Comparison of ENCODE assay signal across 16 cellular contexts in genomic region chr17:21382560-21383495, GRCh38. TPM values are rescaled to one million over a fixed set of nuclear protein-coding genes. Genes with fewer than 3 reads are reported as not detected.
"Had no signal": no experiment of that assay in that cellular context is flagged by ENCODE, and none has a peak within 500 bp of the region (broad histone marks: within the 10 kb centered on the region; RNA-seq: fewer than 3 reads in every experiment).

No MANE protein-coding gene starts in this region.

- H3K36me3 Mint-ChIP-seq: naive thymus-derived CD8-positive, alpha-beta T cell; stimulated activated memory B cell treated with anti-CD40 and anti-IgM and Interleukin-4, amounts not matched to agents 10 μg/mL and 1 μg/mL and 100 μg/mL, for 72 hours had no signal

- H3K4me3 ChIP-seq: esophagus squamous epithelium, transverse colon had no signal

- H3K4me1 Mint-ChIP-seq: activated T-helper 17 cell treated with anti-CD3 and anti-CD28 coated beads, Interleukin-2, amount 50 U/mL, for 72 hours had no signal

- H3K9me3 ChIP-seq: esophagus squamous epithelium, transverse colon had no signal

- H3K4me3 Mint-ChIP-seq: activated T-helper 17 cell treated with anti-CD3 and anti-CD28 coated beads, Interleukin-2, amount 50 U/mL, for 72 hours; naive thymus-derived CD8-positive, alpha-beta T cell; stimulated activated memory B cell treated with anti-CD40 and anti-IgM and Interleukin-4, amounts not matched to agents 10 μg/mL and 1 μg/mL and 100 μg/mL, for 72 hours had no signal

- H3K27me3 Mint-ChIP-seq: activated T-helper 17 cell treated with anti-CD3 and anti-CD28 coated beads, Interleukin-2, amount 50 U/mL, for 72 hours had no signal

- DNase-seq: activated CD4-positive, alpha-beta T cell treated with anti-CD3 and anti-CD28 coated beads, Interleukin-2, amount 50 U/mL, for 4 hours; activated naive CD4-positive, alpha-beta T cell treated with Interleukin-2 at 50 U/mL for 16 hours; activated T-cell treated with anti-CD3 and anti-CD28 coated beads for 4 hours; anterior cingulate cortex; cerebellar nuclear complex; effector CD8-positive, alpha-beta T cell; esophagus squamous epithelium; hippocampal formation; kidney glomerular epithelial cell; mesenchymal stem cell; naive thymus-derived CD8-positive, alpha-beta T cell; stimulated activated CD4-positive, alpha-beta T cell treated with anti-CD3 and anti-CD28 coated beads, Interleukin-2, amount 100 ng/mL, for 48 hours; transverse colon had no signal

- H3K9me3 Mint-ChIP-seq: activated T-helper 17 cell treated with anti-CD3 and anti-CD28 coated beads, Interleukin-2, amount 50 U/mL, for 72 hours; naive thymus-derived CD8-positive, alpha-beta T cell; stimulated activated memory B cell treated with anti-CD40 and anti-IgM and Interleukin-4, amounts not matched to agents 10 μg/mL and 1 μg/mL and 100 μg/mL, for 72 hours had no signal

- ATAC-seq: activated CD4-positive, CD25-positive, alpha-beta regulatory T cell treated with anti-CD3 and anti-CD28 coated beads, Interleukin-2, amount 50 U/mL, for 24 hours; activated T-helper 17 cell treated with anti-CD3 and anti-CD28 coated beads, Interleukin-2, amount 50 U/mL, for 72 hours; naive thymus-derived CD8-positive, alpha-beta T cell; stimulated activated memory B cell treated with anti-CD40 and anti-IgM and Interleukin-4, amounts not matched to agents 10 μg/mL and 1 μg/mL and 100 μg/mL, for 72 hours had no signal

- H3K36me3 ChIP-seq: esophagus squamous epithelium, transverse colon had no signal

- H3K27ac ChIP-seq: esophagus squamous epithelium, transverse colon had no signal

RNA-seq across cellular contexts. Expression of gene KCNJ12, which starts 6.7 kb away (rescaled TPM):
- total RNA-seq: naive thymus-derived CD8-positive, alpha-beta T cell had no signal
